ENCODE assay signal across 8 cellular contexts in the genomic region with DNA sequence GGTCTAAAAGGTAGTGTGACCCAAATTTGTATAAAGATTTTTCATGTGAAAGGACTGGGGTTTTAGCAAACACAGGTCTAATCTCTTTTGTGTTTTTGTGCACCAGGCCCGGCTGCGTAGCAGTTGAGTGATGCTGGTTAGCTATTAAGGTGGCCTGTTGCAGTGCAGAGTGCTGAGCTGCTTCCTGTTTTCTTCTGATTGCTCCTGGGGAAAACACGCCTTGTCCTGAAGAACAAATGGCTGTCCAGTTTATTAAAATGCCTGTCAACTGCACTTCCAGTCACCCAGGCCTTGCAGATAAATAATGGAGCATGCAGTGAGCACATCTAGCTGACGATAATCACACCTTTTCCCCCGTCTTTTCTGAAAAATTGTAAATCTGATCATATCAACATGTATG. TPM values are rescaled to one million over a fixed set of nuclear protein-coding genes. Genes with fewer than 3 reads are reported as not detected.
DNase-seq lines count a peak whose midpoint lies in the region; ATAC-seq and TF ChIP-seq lines count a peak whose summit lies in the region.

No MANE protein-coding gene starts in this region.

- WGBS in lung, 2 donors, result 2 to 5% methylated on average over 5 of the region's 5 CpGs

- peaks cover 12 to 38% (median 21%) of the 10 kb centered on the region in 10 experiments for H3K4me1 ChIP-seq in BLaER1 treated with 17β-estradiol and CSF1 and Interleukin-3, amounts not matched to agents 10 nM and 100 nM
- H3K4me1 ChIP-seq in duodenal mucosa (ENCODE audit: control insufficient read depth in 1 of 2, insufficient read depth in 2 of 2, low read length in 2 of 2) (peaks cover 6 to 14% of the 10 kb centered on the region in 2 donors), lung (ENCODE audit: control insufficient read depth in 2 of 2, insufficient read depth in 2 of 2, low read length in 2 of 2) (no peaks in the 10 kb centered on the region)

- no peak for TF ChIP-seq CTCF in lung (IDR thresholded peaks at IDR 0.05; ENCODE audit: control extremely low read depth, extremely low read depth)

- H3K36me3 ChIP-seq in BLaER1 treated with 17β-estradiol and CSF1 and Interleukin-3, amounts not matched to agents 10 nM and 100 nM, result 0 out of 22 replicates have a peak, but pooled peaks cover 0 to 6% (median 0%) of the 10 kb centered on the region in 11 experiments
- H3K36me3 ChIP-seq in duodenal mucosa (ENCODE audit: control insufficient read depth in 1 of 2, insufficient read depth in 2 of 2, low read length in 2 of 2) (no peaks in the 10 kb centered on the region), lung (ENCODE audit: control insufficient read depth in 2 of 2, insufficient read depth in 2 of 2, low read length in 2 of 2) (no peaks in the 10 kb centered on the region)

- no peaks in the 10 kb centered on the region for H3K9me3 ChIP-seq in BLaER1 treated with 17β-estradiol and CSF1 and Interleukin-3, amounts not matched to agents 10 nM and 100 nM (replicated peaks in 1 of 11)
- H3K9me3 ChIP-seq in duodenal mucosa (ENCODE audit: control insufficient read depth in 1 of 2, low read length in 2 of 2) (no peaks in the 10 kb centered on the region), lung (ENCODE audit: control insufficient read depth in 2 of 2, insufficient read depth in 1 of 2, low read length in 1 of 2) (no peaks in the 10 kb centered on the region)

- H3K9ac ChIP-seq in BLaER1 treated with 17β-estradiol and CSF1 and Interleukin-3, amounts not matched to agents 10 nM and 100 nM, result peak overlapping the region; percentile 90 to 96 (median 93); a peak in 21 of 22 replicates
- H3K9ac ChIP-seq in duodenal mucosa (ENCODE audit: low read depth in 1 of 2, low read length in 2 of 2), result peak overlapping the region; percentile 95 to 98

- H4K20me1 ChIP-seq in BLaER1 treated with 17β-estradiol and CSF1 and Interleukin-3, amounts not matched to agents 10 nM and 100 nM, result peaks cover 0 to 8% (median 5%) of the 10 kb centered on the region in 11 experiments; a peak in 9 of 22 replicates

- ATAC-seq in HG03378 (IDR thresholded peaks at IDR 0.05; ENCODE audit: unreplicated experiment), result peak; percentile 81
- peak; percentile 82 for ATAC-seq in lung (ENCODE audit: insufficient read depth, low FRiP score)

- peak overlapping the region; percentile 79 to 96 (median 91); a peak in 21 of 22 replicates for H3K27ac ChIP-seq in BLaER1 treated with 17β-estradiol and CSF1 and Interleukin-3, amounts not matched to agents 10 nM and 100 nM
- H3K27ac ChIP-seq in duodenal mucosa (ENCODE audit: low read depth, low read length) (peak overlapping the region; percentile 96), lung (ENCODE audit: low read depth in 1 of 2, low read length in 1 of 2) (peak overlapping the region; percentile 96 to 100)

- peak overlapping the region; percentile 69 to 92 (median 81) for H3K4me2 ChIP-seq in BLaER1 treated with 17β-estradiol and CSF1 and Interleukin-3, amounts not matched to agents 10 nM and 100 nM

- DNase-seq in GM19238 (ENCODE audit: insufficient read length, low spot score), result peak; percentile 48
- peak; percentile 72 to 91 for DNase-seq in NCI-H524 (lab: John Stamatoyannopoulos, UW)
- peak; percentile 42 to 53 for DNase-seq in activated CD4-positive, alpha-beta T cell treated with anti-CD3 and anti-CD28 coated beads for 4 hours
- DNase-seq in lung (ENCODE audit: low spot score), result peak; percentile 84
- peak; percentile 18 for DNase-seq in stimulated activated CD8-positive, alpha-beta memory T cell treated with anti-CD3 and anti-CD28 coated beads, Interleukin-12 subunit alpha, Interleukin-12 subunit beta, amount 100 ng/mL, for 4 hours (ENCODE audit: low read depth)

- H3K27me3 ChIP-seq in BLaER1 treated with 17β-estradiol and CSF1 and Interleukin-3, amounts not matched to agents 10 nM and 100 nM, result no peaks in the 10 kb centered on the region
- no peaks in the 10 kb centered on the region for H3K27me3 ChIP-seq in duodenal mucosa (ENCODE audit: control insufficient read depth in 1 of 2, insufficient read depth in 2 of 2, low read length in 2 of 2)
- H3K27me3 ChIP-seq in lung (ENCODE audit: control insufficient read depth, insufficient read depth), result no peaks in the 10 kb centered on the region

- H3K4me3 ChIP-seq in BLaER1 treated with 17β-estradiol and CSF1 and Interleukin-3, amounts not matched to agents 10 nM and 100 nM, result peak overlapping the region; percentile 80 to 97 (median 91)
- H3K4me3 ChIP-seq in duodenal mucosa (ENCODE audit: low read depth in 1 of 2, low read length in 2 of 2) (peak overlapping the region; percentile 92 to 93), lung (peak overlapping the region; percentile 92)

RNA-seq across cellular contexts. Expression of gene SRSF8, which starts 1.8 kb away (rescaled TPM):
- 10 to 100 TPM; 24.0 to 41.4 TPM for total RNA-seq in lung
- 10 to 100 TPM; 22.6 to 49.0 TPM for polyA plus RNA-seq in lung

RNA-seq across cellular contexts. Expression of gene KDM4F, which starts 19.3 kb away (rescaled TPM):
- not detected for total RNA-seq in lung
- not detected for polyA plus RNA-seq in lung

RNA-seq across cellular contexts. Expression of gene ENDOD1, which starts 21.1 kb away (rescaled TPM):
- total RNA-seq in lung, result 10 to 100 TPM; 33.0 to 55.1 TPM
- polyA plus RNA-seq in lung, result 10 to 100 TPM; 10.4 to 17.0 TPM

RNA-seq across cellular contexts. Expression of gene KDM4E, which starts 43.5 kb away (rescaled TPM):
- not detected for total RNA-seq in lung
- polyA plus RNA-seq in lung, result not detected

Comparison
In these comparisons a context has a peak if more than half of its experiments do, and no peak if none do; other contexts are left out.
1. Peak in every context shown above with its lines: DNase-seq, ATAC-seq, H3K4me3 ChIP-seq and H3K27ac ChIP-seq.
2. DNase-seq: peak in every context shown above with its lines; median percentile 84 in lung; 82 in NCI-H524; 48 in GM19238; 48 in activated CD4-positive, alpha-beta T cell treated with anti-CD3 and anti-CD28 coated beads for 4 hours; 18 in stimulated activated CD8-positive, alpha-beta memory T cell treated with anti-CD3 and anti-CD28 coated beads, Interleukin-12 subunit alpha, Interleukin-12 subunit beta, amount 100 ng/mL, for 4 hours.